Comparison of ENCODE assay signal across 8 cellular contexts in the genomic region with DNA sequence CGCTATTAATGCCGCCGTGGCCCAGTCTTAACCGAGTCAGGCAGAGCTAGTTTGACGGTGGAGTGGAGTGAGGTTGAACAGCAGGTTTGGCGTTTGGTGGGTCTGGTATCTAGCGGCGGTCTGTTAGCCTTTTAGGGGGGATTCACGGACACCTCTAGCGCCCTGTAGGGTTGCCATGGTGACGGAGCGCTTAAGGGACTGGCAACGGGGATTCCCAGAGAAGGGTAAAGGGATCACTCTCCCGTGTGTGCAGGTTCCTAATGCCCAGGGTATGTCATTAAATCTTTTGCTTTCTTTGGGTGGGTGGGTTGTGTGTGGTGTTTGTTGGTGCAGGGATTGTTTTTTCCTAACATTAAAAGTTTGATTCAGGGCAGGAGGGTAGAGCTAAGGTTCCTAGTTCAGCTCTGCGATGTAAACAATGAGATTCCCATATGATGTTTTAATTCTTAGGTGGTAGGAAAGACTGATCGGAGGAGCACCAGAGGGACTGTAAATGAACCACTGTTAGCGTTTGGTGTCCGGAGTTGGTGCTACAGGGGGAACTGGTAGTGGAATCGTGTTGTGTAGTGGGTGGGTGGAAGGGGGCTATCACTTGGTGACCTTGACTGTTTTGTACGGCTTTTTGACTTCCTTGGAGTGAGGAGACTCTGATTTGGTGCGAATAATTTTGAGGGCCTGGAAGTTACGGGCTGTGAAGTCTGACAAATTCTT. TPM values are rescaled to one million over a fixed set of nuclear protein-coding genes. Genes with fewer than 3 reads are reported as not detected.
DNase-seq lines count a peak whose midpoint lies in the region; ATAC-seq and TF ChIP-seq lines count a peak whose summit lies in the region.

No MANE protein-coding gene starts in this region.

- H3K9me3 ChIP-seq in RWPE2 (ENCODE audit: severe bottlenecking), result no peaks in the 10 kb centered on the region
- no peaks in the 10 kb centered on the region for H3K9me3 ChIP-seq in liver (ENCODE audit: control insufficient read depth in 4 of 4, low read length in 3 of 4)

- peak; percentile 85 for DNase-seq in activated effector memory CD4-positive, alpha-beta T cell treated with anti-CD3 and anti-CD28 coated beads, Interleukin-2, amount 50 U/mL, for 16 hours
- DNase-seq in activated effector memory CD4-positive, alpha-beta T cell treated with Interleukin-2 at 50 U/mL for 16 hours, result no peak
- no peak for DNase-seq in RWPE2 (ENCODE audit: low spot score)
- no peak for DNase-seq in brain microvascular endothelial cell
- DNase-seq in stimulated activated CD8-positive, alpha-beta memory T cell treated with anti-CD3 and anti-CD28 coated beads, Interleukin-2, amount 100 ng/mL, for 1 hour (ENCODE audit: low read depth in 2 of 2), result peak; percentile 18 to 45

- H3K27me3 ChIP-seq in RWPE2 (ENCODE audit: insufficient read depth, poor library complexity, severe bottlenecking), result no peaks in the 10 kb centered on the region
- H3K27me3 ChIP-seq in brain microvascular endothelial cell (replicated peaks), result no peaks in the 10 kb centered on the region
- H3K27me3 ChIP-seq in liver (ENCODE audit: control insufficient read depth in 4 of 4, insufficient read depth in 4 of 4, low read length in 3 of 4), result no peaks in the 10 kb centered on the region

- no peak for TF ChIP-seq RAD21 in liver (IDR thresholded peaks at IDR 0.05)

- in situ Hi-C loops in brain microvascular endothelial cell (cut with HindIII; ENCODE audit: low pct_ligation_motif_present, low sequenced_read_pairs), result no loop called here

- WGBS in liver, result under 1% methylated on average over 22 of the region's 22 CpGs

- H3K4me3 ChIP-seq in RWPE2 (ENCODE audit: severe bottlenecking) (peak overlapping the region; percentile 60), brain microvascular endothelial cell (ENCODE audit: low read depth, low read length) (peak overlapping the region; percentile 98), liver (ENCODE audit: low read depth in 1 of 3, low read length in 3 of 3) (peak overlapping the region; percentile 88 to 98 (median 95))

- ATAC-seq in RWPE2 (ENCODE audit: low read depth) (no peak), GM21786 (IDR thresholded peaks at IDR 0.05; ENCODE audit: unreplicated experiment) (no peak), GM18858 (IDR thresholded peaks at IDR 0.05; ENCODE audit: unreplicated experiment) (no peak)

- H3K4me1 ChIP-seq in RWPE2 (ENCODE audit: insufficient read depth, poor library complexity, severe bottlenecking) (no peaks in the 10 kb centered on the region), liver (ENCODE audit: control insufficient read depth in 4 of 4, insufficient read depth in 4 of 4, low read length in 3 of 4) (peaks cover 1 to 44% (median 39%) of the 10 kb centered on the region in 4 donors)

- peak overlapping the region; percentile 84 to 91 for H3K9ac ChIP-seq in liver (ENCODE audit: low read depth in 1 of 2, low read length in 2 of 2)

- peak overlapping the region; percentile 99 for H3K27ac ChIP-seq in RWPE2 (ENCODE audit: poor library complexity, severe bottlenecking)
- peak overlapping the region; percentile 52 for H3K27ac ChIP-seq in brain microvascular endothelial cell
- peak overlapping the region; percentile 51 to 100 for H3K27ac ChIP-seq in liver (ENCODE audit: low read depth in 1 of 2, low read length in 2 of 2)

- TF ChIP-seq CTCF in RWPE2 (IDR thresholded peaks at IDR 0.05; ENCODE audit: poor library complexity, severe bottlenecking) (no peak), brain microvascular endothelial cell (IDR thresholded peaks at IDR 0.05; ENCODE audit: low read depth, low read length, missing control alignments) (no peak), liver (IDR thresholded peaks at IDR 0.05; ENCODE audit: low read depth, low read length, missing input control) (no peak)

- peaks cover 76% of the 10 kb centered on the region for H3K36me3 ChIP-seq in RWPE2 (ENCODE audit: low read depth)
- peaks cover 60% of the 10 kb centered on the region for H3K36me3 ChIP-seq in brain microvascular endothelial cell (replicated peaks)
- H3K36me3 ChIP-seq in liver (ENCODE audit: control insufficient read depth in 4 of 4, insufficient read depth in 3 of 4, low read depth in 1 of 4, low read length in 3 of 4), result peaks cover 16 to 39% (median 33%) of the 10 kb centered on the region in 4 donors

TF ChIP-seq in liver, 16 proteins besides CTCF, POLR2A, EP300 and RAD21:
- TF ChIP-seq FOXA1 (IDR thresholded peaks at IDR 0.05), result no peak
- no peak for TF ChIP-seq NR2F2 (IDR thresholded peaks at IDR 0.05)
- TF ChIP-seq, protein P1, sequence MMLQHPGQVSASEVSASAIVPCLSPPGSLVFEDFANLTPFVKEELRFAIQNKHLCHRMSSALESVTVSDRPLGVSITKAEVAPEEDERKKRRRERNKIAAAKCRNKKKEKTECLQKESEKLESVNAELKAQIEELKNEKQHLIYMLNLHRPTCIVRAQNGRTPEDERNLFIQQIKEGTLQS (IDR thresholded peaks at IDR 0.05), result no peak
- TF ChIP-seq, protein P2, sequence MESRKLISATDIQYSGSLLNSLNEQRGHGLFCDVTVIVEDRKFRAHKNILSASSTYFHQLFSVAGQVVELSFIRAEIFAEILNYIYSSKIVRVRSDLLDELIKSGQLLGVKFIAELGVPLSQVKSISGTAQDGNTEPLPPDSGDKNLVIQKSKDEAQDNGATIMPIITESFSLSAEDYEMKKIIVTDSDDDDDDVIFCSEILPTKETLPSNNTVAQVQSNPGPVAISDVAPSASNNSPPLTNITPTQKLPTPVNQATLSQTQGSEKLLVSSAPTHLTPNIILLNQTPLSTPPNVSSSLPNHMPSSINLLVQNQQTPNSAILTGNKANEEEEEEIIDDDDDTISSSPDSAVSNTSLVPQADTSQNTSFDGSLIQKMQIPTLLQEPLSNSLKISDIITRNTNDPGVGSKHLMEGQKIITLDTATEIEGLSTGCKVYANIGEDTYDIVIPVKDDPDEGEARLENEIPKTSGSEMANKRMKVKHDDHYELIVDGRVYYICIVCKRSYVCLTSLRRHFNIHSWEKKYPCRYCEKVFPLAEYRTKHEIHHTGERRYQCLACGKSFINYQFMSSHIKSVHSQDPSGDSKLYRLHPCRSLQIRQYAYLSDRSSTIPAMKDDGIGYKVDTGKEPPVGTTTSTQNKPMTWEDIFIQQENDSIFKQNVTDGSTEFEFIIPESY (IDR thresholded peaks at IDR 0.05), result no peak
- TF ChIP-seq, protein P3, sequence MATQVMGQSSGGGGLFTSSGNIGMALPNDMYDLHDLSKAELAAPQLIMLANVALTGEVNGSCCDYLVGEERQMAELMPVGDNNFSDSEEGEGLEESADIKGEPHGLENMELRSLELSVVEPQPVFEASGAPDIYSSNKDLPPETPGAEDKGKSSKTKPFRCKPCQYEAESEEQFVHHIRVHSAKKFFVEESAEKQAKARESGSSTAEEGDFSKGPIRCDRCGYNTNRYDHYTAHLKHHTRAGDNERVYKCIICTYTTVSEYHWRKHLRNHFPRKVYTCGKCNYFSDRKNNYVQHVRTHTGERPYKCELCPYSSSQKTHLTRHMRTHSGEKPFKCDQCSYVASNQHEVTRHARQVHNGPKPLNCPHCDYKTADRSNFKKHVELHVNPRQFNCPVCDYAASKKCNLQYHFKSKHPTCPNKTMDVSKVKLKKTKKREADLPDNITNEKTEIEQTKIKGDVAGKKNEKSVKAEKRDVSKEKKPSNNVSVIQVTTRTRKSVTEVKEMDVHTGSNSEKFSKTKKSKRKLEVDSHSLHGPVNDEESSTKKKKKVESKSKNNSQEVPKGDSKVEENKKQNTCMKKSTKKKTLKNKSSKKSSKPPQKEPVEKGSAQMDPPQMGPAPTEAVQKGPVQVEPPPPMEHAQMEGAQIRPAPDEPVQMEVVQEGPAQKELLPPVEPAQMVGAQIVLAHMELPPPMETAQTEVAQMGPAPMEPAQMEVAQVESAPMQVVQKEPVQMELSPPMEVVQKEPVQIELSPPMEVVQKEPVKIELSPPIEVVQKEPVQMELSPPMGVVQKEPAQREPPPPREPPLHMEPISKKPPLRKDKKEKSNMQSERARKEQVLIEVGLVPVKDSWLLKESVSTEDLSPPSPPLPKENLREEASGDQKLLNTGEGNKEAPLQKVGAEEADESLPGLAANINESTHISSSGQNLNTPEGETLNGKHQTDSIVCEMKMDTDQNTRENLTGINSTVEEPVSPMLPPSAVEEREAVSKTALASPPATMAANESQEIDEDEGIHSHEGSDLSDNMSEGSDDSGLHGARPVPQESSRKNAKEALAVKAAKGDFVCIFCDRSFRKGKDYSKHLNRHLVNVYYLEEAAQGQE (IDR thresholded peaks at IDR 0.05), result no peak
- TF ChIP-seq HNF4G (IDR thresholded peaks at IDR 0.05), result no peak
- TF ChIP-seq, protein P4, sequence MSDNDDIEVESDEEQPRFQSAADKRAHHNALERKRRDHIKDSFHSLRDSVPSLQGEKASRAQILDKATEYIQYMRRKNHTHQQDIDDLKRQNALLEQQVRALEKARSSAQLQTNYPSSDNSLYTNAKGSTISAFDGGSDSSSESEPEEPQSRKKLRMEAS (IDR thresholded peaks at IDR 0.05), result no peak
- no peak for TF ChIP-seq HNF4A (conservative IDR thresholded peaks at IDR 0.05)
- no peak for TF ChIP-seq SP1 (IDR thresholded peaks at IDR 0.05)
- no peak for TF ChIP-seq JUND (IDR thresholded peaks at IDR 0.05)
- TF ChIP-seq FOXA2 (IDR thresholded peaks at IDR 0.05), result no peak
- TF ChIP-seq TAF1 (conservative IDR thresholded peaks at IDR 0.05), result no peak
TF ChIP-seq in liver: peak in this region for 0.

RNA-seq across cellular contexts. Expression of a gene that starts 4.9 kb away (rescaled TPM):
- total RNA-seq in liver, result 100 to 1,000 TPM in 1 of 2 donors, 10 to 100 TPM in 1; 46.0 to 100 TPM
- polyA plus RNA-seq in liver, result 10 to 100 TPM; 29.8 to 54.4 TPM

RNA-seq across cellular contexts. Expression of a gene that starts 20.4 kb away (rescaled TPM):
- total RNA-seq in liver, result 1 to 10 TPM; 6.2 to 7.8 TPM
- polyA plus RNA-seq in liver, result 10 to 100 TPM in 1 of 2 donors, 1 to 10 TPM in 1; 10.0 to 15.1 TPM

RNA-seq across cellular contexts. Expression of a gene that starts 32.5 kb away (rescaled TPM):
- total RNA-seq in liver, result 10 to 100 TPM in 1 of 2 donors, 1 to 10 TPM in 1; 8.1 to 13.1 TPM
- polyA plus RNA-seq in liver, result 1 to 10 TPM; 2.8 to 7.3 TPM

RNA-seq across cellular contexts. Expression of a gene that starts 36.1 kb away (rescaled TPM):
- total RNA-seq in liver, result 1 to 10 TPM; 1.3 to 3.0 TPM
- 1 to 10 TPM in 1 of 2 donors, under 1 TPM in 1; 0.69 to 1.9 TPM for polyA plus RNA-seq in liver

Comparison
In these comparisons a context has a peak if more than half of its experiments do, and no peak if none do; other contexts are left out.
1. DNase-seq: peak in activated effector memory CD4-positive, alpha-beta T cell treated with anti-CD3 and anti-CD28 coated beads, Interleukin-2, amount 50 U/mL, for 16 hours (single experiment) and stimulated activated CD8-positive, alpha-beta memory T cell treated with anti-CD3 and anti-CD28 coated beads, Interleukin-2, amount 100 ng/mL, for 1 hour (2 of 2); none in activated effector memory CD4-positive, alpha-beta T cell treated with Interleukin-2 at 50 U/mL for 16 hours (single experiment), RWPE2 (single experiment) and brain microvascular endothelial cell (single experiment).
2. Peak in every context shown above with its lines, with median percentiles within 50 percentile points of each other: H3K27ac ChIP-seq and H3K4me3 ChIP-seq.